ENCODE assay signal across 1 cellular context in the genomic region with DNA sequence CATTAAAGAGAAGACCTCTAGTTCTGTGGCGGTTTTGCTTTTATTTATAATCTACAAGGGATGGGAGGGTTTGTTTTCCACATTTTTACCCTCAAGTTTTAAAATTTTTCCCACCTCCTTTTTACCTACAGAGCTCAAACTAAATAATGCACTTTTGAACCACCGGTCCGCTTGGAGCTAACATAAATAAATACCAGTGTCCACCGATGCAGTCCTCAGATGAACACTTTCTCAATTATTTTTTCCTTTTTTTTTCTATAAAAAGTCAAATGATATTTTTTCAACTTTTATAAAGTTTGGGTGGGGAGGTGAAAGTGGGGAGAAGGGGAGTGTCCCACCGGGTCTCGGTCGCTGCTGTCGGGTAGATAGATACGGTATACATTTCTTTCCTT.
TF ChIP-seq lines count a peak whose summit lies in the region.

No MANE protein-coding gene starts in this region.

TF ChIP-seq in WTC11, 78 proteins besides CTCF, POLR2A, EP300 and RAD21 (continued from another document):
- TF ChIP-seq ZNF281 (CRISPR knock-in tag; IDR thresholded peaks at IDR 0.05) (no peak), ZBTB21 (CRISPR knock-in tag; IDR thresholded peaks at IDR 0.05; ENCODE audit: borderline replicate concordance) (no peak), ESRRA (CRISPR knock-in tag; IDR thresholded peaks at IDR 0.05; ENCODE audit: borderline replicate concordance) (no peak), ATF6 (CRISPR knock-in tag; IDR thresholded peaks at IDR 0.05) (no peak)
- TF ChIP-seq, protein P1, sequence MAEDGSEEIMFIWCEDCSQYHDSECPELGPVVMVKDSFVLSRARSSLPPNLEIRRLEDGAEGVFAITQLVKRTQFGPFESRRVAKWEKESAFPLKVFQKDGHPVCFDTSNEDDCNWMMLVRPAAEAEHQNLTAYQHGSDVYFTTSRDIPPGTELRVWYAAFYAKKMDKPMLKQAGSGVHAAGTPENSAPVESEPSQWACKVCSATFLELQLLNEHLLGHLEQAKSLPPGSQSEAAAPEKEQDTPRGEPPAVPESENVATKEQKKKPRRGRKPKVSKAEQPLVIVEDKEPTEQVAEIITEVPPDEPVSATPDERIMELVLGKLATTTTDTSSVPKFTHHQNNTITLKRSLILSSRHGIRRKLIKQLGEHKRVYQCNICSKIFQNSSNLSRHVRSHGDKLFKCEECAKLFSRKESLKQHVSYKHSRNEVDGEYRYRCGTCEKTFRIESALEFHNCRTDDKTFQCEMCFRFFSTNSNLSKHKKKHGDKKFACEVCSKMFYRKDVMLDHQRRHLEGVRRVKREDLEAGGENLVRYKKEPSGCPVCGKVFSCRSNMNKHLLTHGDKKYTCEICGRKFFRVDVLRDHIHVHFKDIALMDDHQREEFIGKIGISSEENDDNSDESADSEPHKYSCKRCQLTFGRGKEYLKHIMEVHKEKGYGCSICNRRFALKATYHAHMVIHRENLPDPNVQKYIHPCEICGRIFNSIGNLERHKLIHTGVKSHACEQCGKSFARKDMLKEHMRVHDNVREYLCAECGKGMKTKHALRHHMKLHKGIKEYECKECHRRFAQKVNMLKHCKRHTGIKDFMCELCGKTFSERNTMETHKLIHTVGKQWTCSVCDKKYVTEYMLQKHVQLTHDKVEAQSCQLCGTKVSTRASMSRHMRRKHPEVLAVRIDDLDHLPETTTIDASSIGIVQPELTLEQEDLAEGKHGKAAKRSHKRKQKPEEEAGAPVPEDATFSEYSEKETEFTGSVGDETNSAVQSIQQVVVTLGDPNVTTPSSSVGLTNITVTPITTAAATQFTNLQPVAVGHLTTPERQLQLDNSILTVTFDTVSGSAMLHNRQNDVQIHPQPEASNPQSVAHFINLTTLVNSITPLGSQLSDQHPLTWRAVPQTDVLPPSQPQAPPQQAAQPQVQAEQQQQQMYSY (CRISPR knock-in tag; IDR thresholded peaks at IDR 0.05), result no peak
